Comparison of ENCODE assay signal across 1 cellular context in genomic region chr5:14851067-14851422, GRCh38.
TF ChIP-seq lines count a peak whose summit lies in the region.

No MANE protein-coding gene starts in this region.

TF ChIP-seq in WTC11, 78 proteins besides CTCF, POLR2A, EP300 and RAD21 (continued from another document):
- TF ChIP-seq MLX (CRISPR knock-in tag; IDR thresholded peaks at IDR 0.05) (no peak), RORB (CRISPR knock-in tag; IDR thresholded peaks at IDR 0.05) (no peak), ELF4 (CRISPR knock-in tag; IDR thresholded peaks at IDR 0.05; ENCODE audit: low read depth) (no peak), ATF1 (CRISPR knock-in tag; IDR thresholded peaks at IDR 0.05) (no peak), ESRRA (CRISPR knock-in tag; IDR thresholded peaks at IDR 0.05; ENCODE audit: borderline replicate concordance) (no peak), SP1 (CRISPR knock-in tag; conservative IDR thresholded peaks at IDR 0.05) (no peak), ZSCAN18 (CRISPR knock-in tag; IDR thresholded peaks at IDR 0.05) (no peak), ZNF121 (CRISPR knock-in tag; IDR thresholded peaks at IDR 0.05) (no peak), ZMAT4 (CRISPR knock-in tag; IDR thresholded peaks at IDR 0.05) (no peak), ZNF512 (CRISPR knock-in tag; IDR thresholded peaks at IDR 0.05; ENCODE audit: borderline replicate concordance) (no peak), ZBTB43 (CRISPR knock-in tag; IDR thresholded peaks at IDR 0.05) (no peak), ZNF317 (CRISPR knock-in tag; IDR thresholded peaks at IDR 0.05; ENCODE audit: borderline replicate concordance, low read depth) (no peak), ZNF423 (CRISPR knock-in tag; IDR thresholded peaks at IDR 0.05) (no peak), TEAD4 (CRISPR knock-in tag; IDR thresholded peaks at IDR 0.05) (no peak), OVOL2 (CRISPR knock-in tag; IDR thresholded peaks at IDR 0.05; ENCODE audit: borderline replicate concordance) (no peak), GTF2I (CRISPR knock-in tag; conservative IDR thresholded peaks at IDR 0.05) (no peak)
